In genomic region chr6:10412165-10412947, GRCh38 we compare ENCODE assay signal across 8 cellular contexts. TPM values are rescaled to one million over a fixed set of nuclear protein-coding genes. Genes with fewer than 3 reads are reported as not detected.
DNase-seq lines count a peak whose midpoint lies in the region; ATAC-seq and TF ChIP-seq lines count a peak whose summit lies in the region.

No MANE protein-coding gene starts in this region.

- in situ Hi-C loops in transverse colon (cut with MboI; ENCODE audit: low pct_ligation_motif_present in 1 of 4, low pct_unique_long_range_greater_than_20kb in 1 of 4, low sequenced_read_pairs in 3 of 4): loop anchor here in 1 of 4 donors (25.0 kb wide), 1 partner anchor 375 kb away; no protein-coding TSS in a partner anchor

- peak overlapping the region; percentile 91 for H3K27ac Mint-ChIP-seq in T-helper 2 cell treated with Interferon-gamma antibody and Interleukin-4, amounts not matched to agents 5 μg/mL and 100 μg/mL, for 36 hours

- intact Hi-C loops in transverse colon (cut with DNase I; ENCODE audit: low total_unique reads): no loop called here

- TF ChIP-seq CTCF in transverse colon (IDR thresholded peaks at IDR 0.05): no peak

- DNase-seq in NCI-H345 (lab: John Stamatoyannopoulos, UW) (peak; percentile 73), NCI-H345 treated with DMSO at 0.1 percent for 48 hours (lab: John Stamatoyannopoulos, UW; ENCODE audit: unreplicated experiment) (no peak), LHCN-M2 (ENCODE audit: low read depth) (peak; percentile 60), transverse colon (no peak)
- peak; percentile 34 for DNase-seq in T-helper 2 cell treated with Interferon-gamma antibody and Interleukin-4, amounts not matched to agents 5 μg/mL and 100 μg/mL, for 36 hours (ENCODE audit: low spot score)
- peak; percentile 10 for DNase-seq in effector CD8-positive, alpha-beta T cell (lab: John Stamatoyannopoulos, UW)

- H3K4me1 ChIP-seq in mononuclear cell (ENCODE audit: insufficient read depth, low read length): peaks cover 33% of the 10 kb centered on the region
- peaks cover 17 to 51% (median 29%) of the 10 kb centered on the region in 4 donors for H3K4me1 ChIP-seq in transverse colon

- H3K27me3 ChIP-seq in mononuclear cell (ENCODE audit: insufficient read depth, low read length) (peaks cover 94% of the 10 kb centered on the region), transverse colon (peaks cover 100% of the 10 kb centered on the region)

- peaks cover 29% of the 10 kb centered on the region for H3K4me1 Mint-ChIP-seq in T-helper 2 cell treated with Interferon-gamma antibody and Interleukin-4, amounts not matched to agents 5 μg/mL and 100 μg/mL, for 36 hours (ENCODE audit: low read depth)

- no peak for TF ChIP-seq POLR2A in transverse colon (IDR thresholded peaks at IDR 0.05)

- H3K27ac ChIP-seq in transverse colon: peak overlapping the region; percentile 20 to 58 (median 31)

- H3K4me3 ChIP-seq in mononuclear cell (ENCODE audit: low read length): peak overlapping the region; percentile 55
- H3K4me3 ChIP-seq in transverse colon: peak overlapping the region; percentile 44 to 79 (median 52)

- 0 to 1% methylated on average over 16 to 65 of the region's 75 CpGs for WGBS in transverse colon (ENCODE audit: low coverage in 1 of 2), 2 donors

- H3K9me3 Mint-ChIP-seq in T-helper 2 cell treated with Interferon-gamma antibody and Interleukin-4, amounts not matched to agents 5 μg/mL and 100 μg/mL, for 36 hours: peaks cover 16% of the 10 kb centered on the region

- TF ChIP-seq EP300 in transverse colon (IDR thresholded peaks at IDR 0.05; ENCODE audit: low read depth): no peak

- H3K36me3 Mint-ChIP-seq in T-helper 2 cell treated with Interferon-gamma antibody and Interleukin-4, amounts not matched to agents 5 μg/mL and 100 μg/mL, for 36 hours (ENCODE audit: low read depth): peaks cover 19% of the 10 kb centered on the region

- peak; percentile 57 for ATAC-seq in GM21723 (IDR thresholded peaks at IDR 0.05; ENCODE audit: unreplicated experiment)

- peaks cover 94% of the 10 kb centered on the region for H3K27me3 Mint-ChIP-seq in T-helper 2 cell treated with Interferon-gamma antibody and Interleukin-4, amounts not matched to agents 5 μg/mL and 100 μg/mL, for 36 hours (ENCODE audit: low read depth)

- H3K36me3 ChIP-seq in transverse colon: no peaks in the 10 kb centered on the region

- H3K9me3 ChIP-seq in mononuclear cell (ENCODE audit: low read depth, low read length) (no peaks in the 10 kb centered on the region), transverse colon (no peaks in the 10 kb centered on the region)

- peak overlapping the region; percentile 88 for H3K4me3 Mint-ChIP-seq in T-helper 2 cell treated with Interferon-gamma antibody and Interleukin-4, amounts not matched to agents 5 μg/mL and 100 μg/mL, for 36 hours

RNA-seq across cellular contexts. Expression of gene TFAP2A, which starts 2.5 kb away (rescaled TPM):
- total RNA-seq in LHCN-M2 (2014; rRNA removed): 0.06 and 0.29 TPM in 2 replicates
- polyA plus RNA-seq in LHCN-M2 (2012): 0.90 TPM
- not detected for total RNA-seq in mononuclear cell
- total RNA-seq in transverse colon: not detected

Comparison
In these comparisons a context has a peak if more than half of its experiments do, and no peak if none do; other contexts are left out.
1. DNase-seq: peak in NCI-H345 (single experiment), LHCN-M2 (single experiment), T-helper 2 cell treated with Interferon-gamma antibody and Interleukin-4, amounts not matched to agents 5 μg/mL and 100 μg/mL, for 36 hours (single experiment) and effector CD8-positive, alpha-beta T cell (single experiment); none in NCI-H345 treated with DMSO at 0.1 percent for 48 hours (single experiment) and transverse colon (single experiment).